2 cellular contexts compared by ENCODE assay signal in the genomic region with DNA sequence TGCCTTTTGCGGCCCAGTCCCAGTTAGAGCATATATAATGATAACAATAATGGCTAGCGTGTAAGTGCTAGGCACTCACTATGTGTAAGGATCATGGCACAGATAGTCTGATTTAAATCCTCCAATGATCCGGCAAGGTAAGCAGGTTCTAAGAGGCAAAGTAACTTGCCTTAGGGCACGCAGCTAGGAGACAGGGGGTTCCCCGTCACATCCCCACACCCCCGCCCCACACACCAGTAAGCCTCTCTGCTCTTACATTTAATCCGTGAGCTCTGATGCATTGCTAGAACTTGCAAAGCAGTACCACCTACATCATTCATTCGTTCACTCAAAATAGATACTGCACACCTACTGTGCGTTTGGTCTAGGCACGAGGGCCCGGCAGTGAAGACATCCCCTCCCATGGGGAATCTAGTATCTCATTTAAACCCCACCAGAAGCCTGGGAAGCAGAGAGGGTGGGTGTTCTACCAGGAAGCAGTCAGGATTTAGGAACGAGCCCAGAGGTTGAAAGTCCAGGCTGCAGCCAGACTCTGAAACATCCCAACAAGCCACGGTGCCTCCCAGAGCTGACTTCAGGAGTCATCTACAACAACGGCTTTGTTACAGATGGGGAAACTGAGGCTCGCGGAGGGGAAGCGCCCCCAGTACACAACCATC.
TF ChIP-seq lines count a peak whose summit lies in the region.

No MANE protein-coding gene starts in this region.

TF ChIP-seq in HCT116, 20 proteins besides CTCF, POLR2A, EP300 and RAD21:
- TF ChIP-seq SRF (IDR thresholded peaks at IDR 0.05; ENCODE audit: low read depth) (no peak), JUND (IDR thresholded peaks at IDR 0.05) (no peak), SP1 (IDR thresholded peaks at IDR 0.05; ENCODE audit: low read depth) (no peak), SIN3A (IDR thresholded peaks at IDR 0.05; ENCODE audit: low read depth) (no peak), EGR1 (IDR thresholded peaks at IDR 0.05; ENCODE audit: low read depth) (no peak), ZNF274 (IDR thresholded peaks at IDR 0.05; ENCODE audit: low read depth, low read length) (no peak), YY1 (IDR thresholded peaks at IDR 0.05; ENCODE audit: extremely low read depth, insufficient replicate concordance, low read depth, low read length) (no peak)

TF ChIP-seq in GM12878, 131 proteins besides CTCF, POLR2A, EP300 and RAD21:
- TF ChIP-seq YBX1 (IDR thresholded peaks at IDR 0.05) (no peak), EGR1 (IDR thresholded peaks at IDR 0.05; ENCODE audit: borderline replicate concordance in 1 of 2, low read depth in 2 of 2, low read length in 2 of 2) (peak in 1 of 2 experiments; percentile 36; a peak in 1 of 3 replicates), ZNF24 (IDR thresholded peaks at IDR 0.05) (peak; percentile 88; the same call in 1 of the 2 replicates)
TF ChIP-seq in GM12878: peak in this region for 2.
